ENCODE assay signal across 1 cellular context in genomic region chr6:131063028-131063763, GRCh38.
TF ChIP-seq lines count a peak whose summit lies in the region.

TSS of gene EPB41L2 (minus strand) at chr6:131063245. CDS start at chr6:130956485, 106,760 bp downstream.

TF ChIP-seq in SK-N-SH treated with all-trans-retinoic acid at 6 μM for 48 hours, 23 proteins besides CTCF, POLR2A, EP300 and RAD21 (continued from another document):
- TF ChIP-seq POU6F1 (CRISPR knock-in tag; IDR thresholded peaks at IDR 0.05; ENCODE audit: borderline replicate concordance, low read depth) (no peak), ZC3H10 (CRISPR knock-in tag; IDR thresholded peaks at IDR 0.05) (no peak), ARNTL (CRISPR knock-in tag; IDR thresholded peaks at IDR 0.05; ENCODE audit: borderline replicate concordance, low read depth) (no peak), ZNF70 (CRISPR knock-in tag; IDR thresholded peaks at IDR 0.05) (no peak), ESRRG (CRISPR knock-in tag; IDR thresholded peaks at IDR 0.05) (no peak)
TF ChIP-seq in SK-N-SH treated with all-trans-retinoic acid at 6 μM for 48 hours: peak in this region for 0.
